8 cellular contexts compared by ENCODE assay signal in genomic region chr1:88985033-88985432, GRCh38. TPM values are rescaled to one million over a fixed set of nuclear protein-coding genes. Genes with fewer than 3 reads are reported as not detected.
DNase-seq lines count a peak whose midpoint lies in the region; ATAC-seq and TF ChIP-seq lines count a peak whose summit lies in the region.

No MANE protein-coding gene starts in this region.

- POLR2A ChIA-PET in SK-N-SH (lab: Yijun Ruan, JAX) = no interaction called here

- no peak for TF ChIP-seq RAD21 in SK-N-SH (IDR thresholded peaks at IDR 0.05; ENCODE audit: low read length)

- peaks cover 85% of the 10 kb centered on the region for H3K79me2 ChIP-seq in SK-N-SH (ENCODE audit: insufficient read depth)

- intact Hi-C loops in ovary (cut with DNase I) = no loop called here

- DNase-seq in activated CD4-positive, CD25-positive, alpha-beta regulatory T cell treated with anti-CD3 and anti-CD28 coated beads, Interleukin-2, amount 50 U/mL, for 72 hours = no peak
- DNase-seq in SK-N-SH (peak; percentile 73), fibroblast of mammary gland (ENCODE audit: low read depth) (peak; percentile 88), ovary (peak; percentile 42 to 59 (median 47)), HK-2 (ENCODE audit: unreplicated experiment) (no peak), NCI-H524 treated with DMSO at 0.1 percent for 48 hours (lab: John Stamatoyannopoulos, UW) (no peak)

- H3K36me3 ChIP-seq in SK-N-SH (replicated peaks in 1 of 2; ENCODE audit: control insufficient read depth in 1 of 2, insufficient read depth in 2 of 2, low read length in 1 of 2) = peaks cover 27 to 28% of the 10 kb centered on the region in 2 experiments
- H3K36me3 ChIP-seq in ovary = no peaks in the 10 kb centered on the region

- H3K27ac ChIP-seq in SK-N-SH (ENCODE audit: low read depth in 2 of 2, low read length in 1 of 2) (peak overlapping the region; percentile 83 to 90), ovary (peak overlapping the region; percentile 3 to 64)

- TF ChIP-seq CTCF in SK-N-SH (IDR thresholded peaks at IDR 0.05) = no peak
- no peak for TF ChIP-seq CTCF in fibroblast of mammary gland (conservative IDR thresholded peaks at IDR 0.05; ENCODE audit: control insufficient read depth, insufficient read depth, low read depth, low read length)
- TF ChIP-seq CTCF in ovary (IDR thresholded peaks at IDR 0.05) = no peak

- peaks cover 20% of the 10 kb centered on the region for H3F3A ChIP-seq in SK-N-SH (replicated peaks; ENCODE audit: insufficient read depth)

- H3K4me1 ChIP-seq in SK-N-SH (ENCODE audit: control insufficient read depth in 1 of 2, insufficient read depth in 2 of 2, low read depth in 1 of 2, low read length in 1 of 2) = peaks cover 24 to 34% of the 10 kb centered on the region in 2 experiments
- H3K4me1 ChIP-seq in ovary (ENCODE audit: insufficient read depth) = peaks cover 10% of the 10 kb centered on the region

- 0% methylated on average over 1 of the region's 1 CpG for WGBS in SK-N-SH (ENCODE audit: low lambda C conversion rate)
- WGBS in ovary, 3 donors = 0 to 11% (median 4%) methylated on average over 1 of the region's 1 CpG

- H3K9me2 ChIP-seq in SK-N-SH = no peaks in the 10 kb centered on the region

- no peak for TF ChIP-seq POLR2A in ovary (IDR thresholded peaks at IDR 0.05)

- H2AFZ ChIP-seq in SK-N-SH (ENCODE audit: low read depth) = no peak overlapping the region

- peak overlapping the region; percentile 8; the same call in 1 of the 2 replicates for H3K9ac ChIP-seq in SK-N-SH

- H3K27me3 ChIP-seq in SK-N-SH (ENCODE audit: insufficient read depth) (no peaks in the 10 kb centered on the region), ovary (no peaks in the 10 kb centered on the region)

- CTCF ChIA-PET in SK-N-SH (lab: Yijun Ruan, JAX) = interaction anchor here (0.9 to 3.8 kb wide), 12 partner anchors 11 to 487 kb away, joined by 3 to 44 read pairs (median 6); no protein-coding TSS in a partner anchor

- H3K4me3 ChIP-seq in SK-N-SH (ENCODE audit: low read depth in 2 of 2, low read length in 1 of 2) (no peak overlapping the region), fibroblast of mammary gland (ENCODE audit: control insufficient read depth, low read depth, low read length) (no peak overlapping the region), ovary (no peak overlapping the region)

- H4K20me1 ChIP-seq in SK-N-SH (ENCODE audit: insufficient read depth) = peaks cover 6% of the 10 kb centered on the region; the same call in 1 of the 2 replicates

- ATAC-seq in activated CD4-positive, CD25-positive, alpha-beta regulatory T cell treated with anti-CD3 and anti-CD28 coated beads, Interleukin-2, amount 50 U/mL, for 24 hours = peak; percentile 69 to 70
- no peak for ATAC-seq in HG03457 (IDR thresholded peaks at IDR 0.05; ENCODE audit: unreplicated experiment)

- peak; percentile 62 to 64; a peak in 2 of 4 replicates for TF ChIP-seq EP300 in SK-N-SH (IDR thresholded peaks at IDR 0.05; ENCODE audit: borderline replicate concordance in 1 of 2, low read depth in 1 of 2, low read length in 1 of 2)
- TF ChIP-seq EP300 in ovary (IDR thresholded peaks at IDR 0.05) = no peak

- no peaks in the 10 kb centered on the region for H3K9me3 ChIP-seq in SK-N-SH
- H3K9me3 ChIP-seq in ovary = no peaks in the 10 kb centered on the region

- peak overlapping the region; percentile 44 for H3K4me2 ChIP-seq in SK-N-SH

TF ChIP-seq in SK-N-SH, 30 proteins besides CTCF, POLR2A, EP300 and RAD21 (continues in another document):
- TF ChIP-seq USF2 (IDR thresholded peaks at IDR 0.05; ENCODE audit: borderline replicate concordance, low read depth, low read length) (no peak), TEAD4 (IDR thresholded peaks at IDR 0.05; ENCODE audit: borderline replicate concordance, insufficient read depth) (peak; percentile 76; the same call in 1 of the 2 replicates), CHD2 (IDR thresholded peaks at IDR 0.05; ENCODE audit: low read length, partially characterized antibody) (peak; percentile 71), FOXJ3 (CRISPR knock-in tag; IDR thresholded peaks at IDR 0.05) (peak; percentile 70), REST (IDR thresholded peaks at IDR 0.05; ENCODE audit: low read depth, low read length) (no peak), USF1 (IDR thresholded peaks at IDR 0.05; ENCODE audit: borderline replicate concordance, low read depth) (no peak), RFX5 (IDR thresholded peaks at IDR 0.05; ENCODE audit: low read length) (no peak), MEF2A (IDR thresholded peaks at IDR 0.05; ENCODE audit: borderline replicate concordance, low read depth) (0 out of 2 replicates have a peak, but pooled peaks have one; percentile 20), POLR2AphosphoS5 (IDR thresholded peaks at IDR 0.05; ENCODE audit: low read depth, low read length) (peak; percentile 74; the same call in 1 of the 2 replicates), SMC3 (IDR thresholded peaks at IDR 0.05; ENCODE audit: low read depth, low read length) (no peak), ZBTB33 (IDR thresholded peaks at IDR 0.05; ENCODE audit: borderline replicate concordance, low read depth) (no peak), FOSL2 (IDR thresholded peaks at IDR 0.05; ENCODE audit: borderline replicate concordance, low read depth) (peak; percentile 65), SIN3A (IDR thresholded peaks at IDR 0.05; ENCODE audit: borderline replicate concordance, low read depth, low read length) (no peak)

RNA-seq across cellular contexts. Expression of gene KYAT3, which starts 7.4 kb away (rescaled TPM):
- polyA plus RNA-seq in SK-N-SH (2012; rRNA removed) (20.8 and 24.4 TPM in 2 replicates), ovary (10 to 100 TPM; 21.2 to 40.3 TPM)
- polyA plus RNA-seq in SK-N-SH (2012; cell fraction: cytosol; rRNA removed) = 30.2 and 40.0 TPM in 2 replicates
- 12.9 and 26.6 TPM in 2 replicates for polyA plus RNA-seq in SK-N-SH (2012; cell fraction: nucleus; rRNA removed)
- 10 to 100 TPM; 20.4 to 35.5 (median 25.7) TPM for total RNA-seq in ovary

RNA-seq across cellular contexts. Expression of gene RBMXL1, which starts 7.4 kb away (rescaled TPM):
- polyA plus RNA-seq in SK-N-SH (2012; rRNA removed) (3.3 and 3.6 TPM in 2 replicates), ovary (10 to 100 TPM in 1 of 2 donors, 1 to 10 TPM in 1; 8.8 to 15.2 TPM)
- polyA plus RNA-seq in SK-N-SH (2012; cell fraction: cytosol; rRNA removed) = 4.3 and 4.8 TPM in 2 replicates
- 2.9 and 4.3 TPM in 2 replicates for polyA plus RNA-seq in SK-N-SH (2012; cell fraction: nucleus; rRNA removed)
- total RNA-seq in ovary = 10 to 100 TPM; 12.4 to 30.0 (median 22.5) TPM

RNA-seq across cellular contexts. Expression of gene GBP3, which starts 37.6 kb away (rescaled TPM):
- polyA plus RNA-seq in SK-N-SH (2012; rRNA removed) = 8.5 and 13.7 TPM in 2 replicates
- polyA plus RNA-seq in SK-N-SH (2012; cell fraction: cytosol; rRNA removed) = 10.7 and 11.7 TPM in 2 replicates
- 10.6 and 18.9 TPM in 2 replicates for polyA plus RNA-seq in SK-N-SH (2012; cell fraction: nucleus; rRNA removed)
- total RNA-seq in ovary = 10 to 100 TPM in 6 of 7 donors, 1 to 10 TPM in 1; 7.3 to 24.1 (median 14.2) TPM
- polyA plus RNA-seq in ovary = 10 to 100 TPM in 1 of 2 donors, 1 to 10 TPM in 1; 5.0 to 24.9 TPM

Comparison
In these comparisons a context has a peak if more than half of its experiments do, and no peak if none do; other contexts are left out.
1. DNase-seq: peak in SK-N-SH (single experiment), fibroblast of mammary gland (single experiment) and ovary (5 of 5); none in activated CD4-positive, CD25-positive, alpha-beta regulatory T cell treated with anti-CD3 and anti-CD28 coated beads, Interleukin-2, amount 50 U/mL, for 72 hours (single experiment), HK-2 (single experiment) and NCI-H524 treated with DMSO at 0.1 percent for 48 hours (single experiment).